In genomic region chr3:42557849-42558248, GRCh38 we compare ENCODE assay signal across 13 cellular contexts. TPM values are rescaled to one million over a fixed set of nuclear protein-coding genes. Genes with fewer than 3 reads are reported as not detected.
DNase-seq lines count a peak whose midpoint lies in the region; ATAC-seq and TF ChIP-seq lines count a peak whose summit lies in the region.
"Had no signal": no experiment of that assay in that cellular context is flagged by ENCODE, and none has a peak within 500 bp of the region (broad histone marks: within the 10 kb centered on the region; RNA-seq: fewer than 3 reads in every experiment).

No MANE protein-coding gene starts in this region.

- no TSS peak for BruUV-seq in PC-9 (replicated peaks; lab: Mats Ljungman, UMichigan)

- no peaks in the 10 kb centered on the region for H4K20me1 ChIP-seq in PC-9 (ENCODE audit: insufficient read depth)

- peak overlapping the region; percentile 92 for H3K27ac Mint-ChIP-seq in CD4-positive, alpha-beta T cell
- no peak overlapping the region for H3K27ac Mint-ChIP-seq in chondrocyte (ENCODE audit: unreplicated experiment)

- no peak overlapping the region for H3K4me2 ChIP-seq in PC-9

- no peak overlapping the region for H3K4me3 ChIP-seq in PC-9
- H3K4me3 ChIP-seq: adrenal gland, thoracic aorta had no signal

- no peak overlapping the region for H3K4me3 Mint-ChIP-seq in CD4-positive, alpha-beta T cell
- no peak overlapping the region for H3K4me3 Mint-ChIP-seq in chondrocyte (ENCODE audit: unreplicated experiment)
- H3K4me3 Mint-ChIP-seq: immature natural killer cell had no signal

- TF ChIP-seq CTCF in CD4-positive, alpha-beta T cell (IDR thresholded peaks at IDR 0.05), result peak; percentile 80
- TF ChIP-seq CTCF in PC-9 (conservative IDR thresholded peaks at IDR 0.05), result peak; percentile 41
- peak; percentile 62 for TF ChIP-seq CTCF in chondrocyte (IDR thresholded peaks at IDR 0.05)

- H3K36me3 ChIP-seq in PC-9 (ENCODE audit: low read depth), result no peaks in the 10 kb centered on the region

- H3K9me2 ChIP-seq in PC-9 (ENCODE audit: insufficient read depth), result no peaks in the 10 kb centered on the region

- peaks cover 46% of the 10 kb centered on the region for H3K4me1 Mint-ChIP-seq in CD4-positive, alpha-beta T cell (ENCODE audit: low read depth)
- no peaks in the 10 kb centered on the region for H3K4me1 Mint-ChIP-seq in chondrocyte (ENCODE audit: low read depth)

- no peaks in the 10 kb centered on the region for H3K4me1 ChIP-seq in PC-9 (replicated peaks; ENCODE audit: insufficient read depth)
- H3K4me1 ChIP-seq: adrenal gland had no signal

- H3K27me3 Mint-ChIP-seq in CD4-positive, alpha-beta T cell, result no peaks in the 10 kb centered on the region
- H3K27me3 Mint-ChIP-seq in chondrocyte (ENCODE audit: low read depth), result no peaks in the 10 kb centered on the region

- peak; percentile 15 for ATAC-seq in CD4-positive, alpha-beta T cell (ENCODE audit: poor library complexity)
- ATAC-seq in GM19397 (IDR thresholded peaks at IDR 0.05; ENCODE audit: unreplicated experiment), result no peak

- intact Hi-C loops in CD4-positive, alpha-beta T cell (cut with DNase I, micrococcal nuclease), result loop anchor here (1.0 to 5.0 kb wide), 7 partner anchors 20 to 311 kb away; partner anchors contain the start of genes NKTR (in 1 of the 2) and VIPR1 (in 1 of the 2)
- intact Hi-C loops in PC-9 (cut with micrococcal nuclease; ENCODE audit: unreplicated experiment), result loop anchor here (5.0 kb wide), 1 partner anchor 184 kb away; no protein-coding TSS in a partner anchor

- H3K9me3 Mint-ChIP-seq in CD4-positive, alpha-beta T cell, result no peaks in the 10 kb centered on the region
- H3K9me3 Mint-ChIP-seq in chondrocyte (ENCODE audit: low read depth), result no peaks in the 10 kb centered on the region
- H3K9me3 Mint-ChIP-seq: immature natural killer cell had no signal

- H3K79me2 ChIP-seq in PC-9 (ENCODE audit: low read depth), result no peaks in the 10 kb centered on the region

- peak in 8 of 10 experiments; percentile 12 to 36 (median 26) for DNase-seq in CD4-positive, alpha-beta T cell
- DNase-seq in ELR (ENCODE audit: low read depth) (peak; percentile 23), PC-9 (no peak), chondrocyte (ENCODE audit: low spot score) (no peak), NCI-H187 (lab: John Stamatoyannopoulos, UW) (no peak), T1000 (lab: John Stamatoyannopoulos, UW) (no peak)
- no peak for DNase-seq in activated CD4-positive, CD25-positive, alpha-beta regulatory T cell treated with anti-CD3 and anti-CD28 coated beads, Interleukin-2, amount 50 U/mL, for 72 hours
- DNase-seq: adrenal gland, GF-D8, immature natural killer cell had no signal

- no peak overlapping the region for H3K27ac ChIP-seq in CD4-positive, alpha-beta T cell (ENCODE audit: low read depth, low read length)
- H3K27ac ChIP-seq in PC-9, result no peak overlapping the region
- H3K27ac ChIP-seq: adrenal gland, neutrophil, thoracic aorta had no signal

- POLR2A ChIA-PET in CD4-positive, alpha-beta T cell (lab: Charles Lee), result interaction anchor here (2.3 kb wide), 1 partner anchor 56 kb away, joined by 6 read pairs; no protein-coding TSS in a partner anchor
- POLR2A ChIA-PET in PC-9 (lab: Charles Lee; ENCODE audit: unreplicated experiment), result no interaction called here

- peaks cover 80% of the 10 kb centered on the region for H3K36me3 Mint-ChIP-seq in CD4-positive, alpha-beta T cell (ENCODE audit: low read depth)
- H3K36me3 Mint-ChIP-seq in chondrocyte (ENCODE audit: low read depth), result peaks cover 27% of the 10 kb centered on the region

- CTCF ChIA-PET in CD4-positive, alpha-beta T cell (lab: Charles Lee), result no interaction called here
- CTCF ChIA-PET in PC-9 (lab: Charles Lee), result no interaction called here

- H3K9me3 ChIP-seq in CD4-positive, alpha-beta T cell (ENCODE audit: control insufficient read depth, low read length), result no peaks in the 10 kb centered on the region
- H3K9me3 ChIP-seq in PC-9 (ENCODE audit: insufficient read depth, low read depth), result no peaks in the 10 kb centered on the region
- H3K9me3 ChIP-seq: adrenal gland, neutrophil, thoracic aorta had no signal

- 0 out of 2 replicates have a peak, but pooled peaks cover 5% of the 10 kb centered on the region for H3F3A ChIP-seq in PC-9 (ENCODE audit: insufficient read depth, low read depth)

- no peak overlapping the region for H2AFZ ChIP-seq in PC-9

- H3K27me3 ChIP-seq in CD4-positive, alpha-beta T cell (ENCODE audit: control insufficient read depth, insufficient read depth, low read length), result no peaks in the 10 kb centered on the region
- no peaks in the 10 kb centered on the region for H3K27me3 ChIP-seq in PC-9 (ENCODE audit: insufficient read depth, low read depth)
- H3K27me3 ChIP-seq: adrenal gland, neutrophil had no signal

RNA-seq across cellular contexts. Expression of gene SEC22C, which starts 23.9 kb away (rescaled TPM):
- 10 to 100 TPM; 73.6 to 75.4 TPM for total RNA-seq in CD4-positive, alpha-beta T cell
- total RNA-seq in PC-9 (2021) (38.1 and 42.4 TPM in 2 replicates), chondrocyte (49.8 to 55.8 TPM (median 55.0 TPM) in 3 replicates)

RNA-seq across cellular contexts. Expression of gene SS18L2, which starts 32.8 kb away (rescaled TPM):
- total RNA-seq in CD4-positive, alpha-beta T cell, result 10 to 100 TPM; 47.2 to 53.6 TPM
- total RNA-seq in PC-9 (2021) (28.8 and 34.5 TPM in 2 replicates), chondrocyte (13.5 to 18.5 TPM (median 14.5 TPM) in 3 replicates)

RNA-seq across cellular contexts. Expression of gene NKTR, which starts 42.6 kb away (rescaled TPM):
- 100 to 1,000 TPM; 236 to 249 TPM for total RNA-seq in CD4-positive, alpha-beta T cell
- 66.0 and 70.5 TPM in 2 replicates for total RNA-seq in PC-9 (2021)
- 49.7 to 71.5 TPM (median 50.0 TPM) in 3 replicates for total RNA-seq in chondrocyte

RNA-seq across cellular contexts. Expression of gene VIPR1, which starts 55.4 kb away (rescaled TPM):
- total RNA-seq in CD4-positive, alpha-beta T cell, result 10 to 100 TPM; 66.8 to 67.6 TPM
- 19.7 and 23.9 TPM in 2 replicates for total RNA-seq in PC-9 (2021)
- 5.8 to 17.0 TPM (median 6.1 TPM) in 3 replicates for total RNA-seq in chondrocyte

Comparison
In these comparisons a context has a peak if more than half of its experiments do, and no peak if none do; other contexts are left out.
1. DNase-seq: peak in CD4-positive, alpha-beta T cell (8 of 10) and ELR (single experiment); none in PC-9 (0 of 2), chondrocyte (single experiment), NCI-H187 (0 of 2), T1000 (single experiment) and activated CD4-positive, CD25-positive, alpha-beta regulatory T cell treated with anti-CD3 and anti-CD28 coated beads, Interleukin-2, amount 50 U/mL, for 72 hours (single experiment).
2. Peak in every context shown above with its lines, with median percentiles within 50 percentile points of each other: CTCF ChIP-seq.